ENCODE assay signal across 8 cellular contexts in genomic region chr16:4271176-4272113, GRCh38. TPM values are rescaled to one million over a fixed set of nuclear protein-coding genes. Genes with fewer than 3 reads are reported as not detected.
DNase-seq lines count a peak whose midpoint lies in the region; ATAC-seq and TF ChIP-seq lines count a peak whose summit lies in the region.

No MANE protein-coding gene starts in this region.

- no peak for TF ChIP-seq CTCF in liver (IDR thresholded peaks at IDR 0.05; ENCODE audit: low read depth, low read length, missing input control)

- WGBS in liver: under 1% methylated on average over 72 of the region's 72 CpGs

- POLR2A ChIA-PET in activated CD4-positive, alpha-beta T cell treated with anti-CD3 and anti-CD28 coated beads, Interleukin-2, amount 10 ng/mL, durations not matched to agents 7 days and 5 days (lab: Charles Lee): interaction anchor here (0.5 to 0.7 kb wide), 2 partner anchors 35 to 192 kb away, joined by 3 to 7 read pairs; no protein-coding TSS in a partner anchor

- H3K36me3 ChIP-seq in liver (ENCODE audit: control insufficient read depth in 4 of 4, insufficient read depth in 3 of 4, low read depth in 1 of 4, low read length in 3 of 4): no peaks in the 10 kb centered on the region

- no peak for TF ChIP-seq RAD21 in liver (IDR thresholded peaks at IDR 0.05)

- peak overlapping the region; percentile 95 for H3K27ac Mint-ChIP-seq in activated CD4-positive, alpha-beta T cell treated with anti-CD3 and anti-CD28 coated beads, Interleukin-2, amount 10 ng/mL, durations not matched to agents 7 days and 5 days

- H3K27ac ChIP-seq in liver (ENCODE audit: low read depth in 1 of 2, low read length in 2 of 2): peak overlapping the region; percentile 95 to 99

- H3K4me1 Mint-ChIP-seq in activated CD4-positive, alpha-beta T cell treated with anti-CD3 and anti-CD28 coated beads, Interleukin-2, amount 10 ng/mL, durations not matched to agents 7 days and 5 days: peaks cover 21% of the 10 kb centered on the region

- TF ChIP-seq POLR2A in GM19099 (IDR thresholded peaks at IDR 0.05; ENCODE audit: extremely low read depth, insufficient read length, low read depth): peak; percentile 60

- H3K4me3 ChIP-seq in liver (ENCODE audit: low read depth in 1 of 3, low read length in 3 of 3): peak overlapping the region; percentile 70 to 96 (median 79)

- CTCF ChIA-PET in activated CD4-positive, alpha-beta T cell treated with anti-CD3 and anti-CD28 coated beads, Interleukin-2, amount 10 ng/mL, durations not matched to agents 7 days and 5 days (lab: Charles Lee): interaction anchor here (0.6 to 13.0 kb wide), 5 partner anchors 10 to 289 kb away, joined by 3 to 124 read pairs (median 3); no protein-coding TSS in a partner anchor

- ATAC-seq in HG03432 (IDR thresholded peaks at IDR 0.05; ENCODE audit: unreplicated experiment): peak; percentile 64

- peaks cover 7 to 21% (median 13%) of the 10 kb centered on the region in 4 donors for H3K4me1 ChIP-seq in liver (ENCODE audit: control insufficient read depth in 4 of 4, insufficient read depth in 4 of 4, low read length in 3 of 4)

- peak overlapping the region; percentile 63 to 86 for H3K9ac ChIP-seq in liver (ENCODE audit: low read depth in 1 of 2, low read length in 2 of 2)

- no peaks in the 10 kb centered on the region for H3K36me3 Mint-ChIP-seq in activated CD4-positive, alpha-beta T cell treated with anti-CD3 and anti-CD28 coated beads, Interleukin-2, amount 10 ng/mL, durations not matched to agents 7 days and 5 days (ENCODE audit: low read depth)

- no peaks in the 10 kb centered on the region for H3K27me3 ChIP-seq in liver (ENCODE audit: control insufficient read depth in 4 of 4, insufficient read depth in 4 of 4, low read length in 3 of 4)

- H3K9me3 Mint-ChIP-seq in activated CD4-positive, alpha-beta T cell treated with anti-CD3 and anti-CD28 coated beads, Interleukin-2, amount 10 ng/mL, durations not matched to agents 7 days and 5 days: no peaks in the 10 kb centered on the region

- H3K27me3 Mint-ChIP-seq in activated CD4-positive, alpha-beta T cell treated with anti-CD3 and anti-CD28 coated beads, Interleukin-2, amount 10 ng/mL, durations not matched to agents 7 days and 5 days: no peaks in the 10 kb centered on the region

- H3K9me3 ChIP-seq in liver (ENCODE audit: control insufficient read depth in 4 of 4, low read length in 3 of 4): no peaks in the 10 kb centered on the region

- H3K4me3 Mint-ChIP-seq in activated CD4-positive, alpha-beta T cell treated with anti-CD3 and anti-CD28 coated beads, Interleukin-2, amount 10 ng/mL, durations not matched to agents 7 days and 5 days: peak overlapping the region; percentile 86

- DNase-seq in AG20443 (ENCODE audit: low spot score): peak; percentile 91
- DNase-seq in NCI-H524 (lab: John Stamatoyannopoulos, UW): peak; percentile 91 to 96
- peak; percentile 93 for DNase-seq in activated CD4-positive, alpha-beta T cell treated with anti-CD3 and anti-CD28 coated beads, Interleukin-2, amount 10 ng/mL, durations not matched to agents 7 days and 5 days
- peak; percentile 87 for DNase-seq in dedifferentiated amniotic fluid mesenchymal stem cell (ENCODE audit: extremely low spot score)
- peak; percentile 81 to 82 for DNase-seq in stimulated activated CD4-positive, alpha-beta T cell treated with anti-CD3 and anti-CD28 coated beads, Interleukin-2, amount 100 ng/mL, for 48 hours

TF ChIP-seq in liver, 16 proteins besides CTCF, POLR2A, EP300 and RAD21:
- TF ChIP-seq, protein P1, sequence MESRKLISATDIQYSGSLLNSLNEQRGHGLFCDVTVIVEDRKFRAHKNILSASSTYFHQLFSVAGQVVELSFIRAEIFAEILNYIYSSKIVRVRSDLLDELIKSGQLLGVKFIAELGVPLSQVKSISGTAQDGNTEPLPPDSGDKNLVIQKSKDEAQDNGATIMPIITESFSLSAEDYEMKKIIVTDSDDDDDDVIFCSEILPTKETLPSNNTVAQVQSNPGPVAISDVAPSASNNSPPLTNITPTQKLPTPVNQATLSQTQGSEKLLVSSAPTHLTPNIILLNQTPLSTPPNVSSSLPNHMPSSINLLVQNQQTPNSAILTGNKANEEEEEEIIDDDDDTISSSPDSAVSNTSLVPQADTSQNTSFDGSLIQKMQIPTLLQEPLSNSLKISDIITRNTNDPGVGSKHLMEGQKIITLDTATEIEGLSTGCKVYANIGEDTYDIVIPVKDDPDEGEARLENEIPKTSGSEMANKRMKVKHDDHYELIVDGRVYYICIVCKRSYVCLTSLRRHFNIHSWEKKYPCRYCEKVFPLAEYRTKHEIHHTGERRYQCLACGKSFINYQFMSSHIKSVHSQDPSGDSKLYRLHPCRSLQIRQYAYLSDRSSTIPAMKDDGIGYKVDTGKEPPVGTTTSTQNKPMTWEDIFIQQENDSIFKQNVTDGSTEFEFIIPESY (IDR thresholded peaks at IDR 0.05): no peak
- TF ChIP-seq MAX (IDR thresholded peaks at IDR 0.05) (peak; percentile 53), YY1 (IDR thresholded peaks at IDR 0.05) (peak; percentile 76)

RNA-seq across cellular contexts. Expression of gene TFAP4, which starts 1.4 kb away (rescaled TPM):
- total RNA-seq in activated CD4-positive, alpha-beta T cell treated with anti-CD3 and anti-CD28 coated beads, Interleukin-2, amount 10 ng/mL, durations not matched to agents 7 days and 5 days: 10 to 100 TPM; 19.3 to 19.7 TPM
- total RNA-seq in liver: 1 to 10 TPM; 2.8 to 3.8 TPM
- 1 to 10 TPM; 1.5 to 3.5 TPM for polyA plus RNA-seq in liver

RNA-seq across cellular contexts. Expression of gene SRL, which starts 29.6 kb away (rescaled TPM):
- not detected for total RNA-seq in activated CD4-positive, alpha-beta T cell treated with anti-CD3 and anti-CD28 coated beads, Interleukin-2, amount 10 ng/mL, durations not matched to agents 7 days and 5 days
- under 1 TPM; 0.14 to 0.17 TPM for total RNA-seq in liver
- polyA plus RNA-seq in liver: under 1 TPM; 0.17 to 0.22 TPM

RNA-seq across cellular contexts. Expression of gene GLIS2, which starts 44.4 kb away (rescaled TPM):
- under 1 TPM; 0.12 to 0.17 TPM for total RNA-seq in activated CD4-positive, alpha-beta T cell treated with anti-CD3 and anti-CD28 coated beads, Interleukin-2, amount 10 ng/mL, durations not matched to agents 7 days and 5 days
- total RNA-seq in liver: 1 to 10 TPM; 1.0 to 1.2 TPM
- polyA plus RNA-seq in liver: 1 to 10 TPM in 1 of 2 donors, under 1 TPM in 1; 0.68 to 1.4 TPM

Comparison
In these comparisons a context has a peak if more than half of its experiments do, and no peak if none do; other contexts are left out.
1. Peak in every context shown above with its lines: DNase-seq, ATAC-seq, H3K4me3 ChIP-seq and H3K27ac ChIP-seq.
2. RNA of gene TFAP4, which starts 1.4 kb away (total RNA-seq): 19.3 to 19.7 TPM in activated CD4-positive, alpha-beta T cell treated with anti-CD3 and anti-CD28 coated beads, Interleukin-2, amount 10 ng/mL, durations not matched to agents 7 days and 5 days; 2.8 to 3.8 TPM in liver; every median in the first group is over 4 times any median in the second.